In genomic region chr5:176416965-176417364, GRCh38 we compare ENCODE assay signal across 9 cellular contexts. TPM values are rescaled to one million over a fixed set of nuclear protein-coding genes. Genes with fewer than 3 reads are reported as not detected.
DNase-seq lines count a peak whose midpoint lies in the region; ATAC-seq and TF ChIP-seq lines count a peak whose summit lies in the region.
"Had no signal": no experiment of that assay in that cellular context is flagged by ENCODE, and none has a peak within 500 bp of the region (broad histone marks: within the 10 kb centered on the region; RNA-seq: fewer than 3 reads in every experiment).

No MANE protein-coding gene starts in this region.

- CTCF ChIA-PET in HEK293 (lab: Yijun Ruan, JAX) (interaction anchor here (0.5 to 5.2 kb wide), 13 partner anchors 9 to 253 kb away, joined by 3 to 43 read pairs (median 3); partner anchors contain the start of genes FAF2 and RNF44), activated B cell treated with CpG ODN at 0.5 μM for 24 hours (lab: Charles Lee) (interaction anchor here (0.7 to 3.0 kb wide), 17 partner anchors 10 to 246 kb away, joined by 3 to 18 read pairs (median 4); partner anchors contain the start of genes RNF44 and TSPAN17)

- H3K9me3 Mint-ChIP-seq in activated B cell treated with CpG ODN at 0.5 μM for 24 hours, result no peaks in the 10 kb centered on the region

- TF ChIP-seq POLR2A in spleen (IDR thresholded peaks at IDR 0.05), result no peak

- intact Hi-C loops in activated B cell treated with CpG ODN at 0.5 μM for 24 hours (cut with micrococcal nuclease), result loop anchor here (1.0 to 2.0 kb wide), 8 partner anchors 28 to 241 kb away; partner anchors contain the start of genes FAF2 and KIAA1191
- intact Hi-C loops in spleen (cut with DNase I; ENCODE audit: low total_unique reads), result loop anchor here (2.0 kb wide), 1 partner anchor 30 kb away; no protein-coding TSS in a partner anchor

- no peak overlapping the region for H3K27ac ChIP-seq in HEK293 (ENCODE audit: extremely low read depth, low read depth, low read length)
- peak overlapping the region; percentile 78 to 94 (median 88) for H3K27ac ChIP-seq in spleen

- H3K36me3 ChIP-seq in HEK293 (ENCODE audit: control insufficient read depth in 2 of 2, insufficient read depth in 1 of 2, low read length in 2 of 2), result peaks cover 0 to 5% of the 10 kb centered on the region in 2 experiments; a peak in 1 of 3 replicates
- no peaks in the 10 kb centered on the region for H3K36me3 ChIP-seq in iPS-15b (ENCODE audit: control insufficient read depth, insufficient read depth, low read length)
- H3K36me3 ChIP-seq in spleen, result no peaks in the 10 kb centered on the region

- ATAC-seq in activated B cell treated with CpG ODN at 0.5 μM for 24 hours (ENCODE audit: low read depth), result no peak
- no peak for ATAC-seq in GM21786 (IDR thresholded peaks at IDR 0.05; ENCODE audit: unreplicated experiment)

- POLR2A ChIA-PET in HEK293 (lab: Yijun Ruan, JAX) (interaction anchor here (1.0 to 3.2 kb wide), 4 partner anchors 31 to 244 kb away, joined by 3 to 14 read pairs (median 10); partner anchors contain the start of genes FAF2 and RNF44), activated B cell treated with CpG ODN at 0.5 μM for 24 hours (lab: Charles Lee) (interaction anchor here (0.5 to 2.5 kb wide), 5 partner anchors 31 to 694 kb away, joined by 3 to 22 read pairs (median 8); partner anchors contain the start of genes FAF2 and RNF44)

- H3K27me3 ChIP-seq in iPS-15b (ENCODE audit: control insufficient read depth, insufficient read depth, low read length) (peaks cover 6% of the 10 kb centered on the region), spleen (replicated peaks in 1 of 7) (no peaks in the 10 kb centered on the region)

- H3K9ac ChIP-seq in iPS-15b (ENCODE audit: low read depth, low read length), result no peak overlapping the region

- H3K27me3 Mint-ChIP-seq in activated B cell treated with CpG ODN at 0.5 μM for 24 hours, result peaks cover 10% of the 10 kb centered on the region

- DNase-seq in activated B cell treated with CpG ODN at 0.5 μM for 24 hours (no peak), spleen (no peak), NOMO-1 (lab: John Stamatoyannopoulos, UW; ENCODE audit: unreplicated experiment in 2 of 2) (no peak), ecto neural progenitor cell (ENCODE audit: low spot score) (no peak), AG08396 (ENCODE audit: low spot score) (no peak)
- DNase-seq: SIG-M5 had no signal

- H3K4me1 ChIP-seq in HEK293 (ENCODE audit: control insufficient read depth, insufficient read depth, low read length) (no peaks in the 10 kb centered on the region), iPS-15b (ENCODE audit: control insufficient read depth, insufficient read depth, low read length) (no peaks in the 10 kb centered on the region), spleen (peaks cover 14 to 54% (median 40%) of the 10 kb centered on the region in 6 donors)

- WGBS in spleen, 5 donors, result 83 to 87% (median 85%) methylated on average over 11 of the region's 11 CpGs

- no peak overlapping the region for H3K27ac Mint-ChIP-seq in activated B cell treated with CpG ODN at 0.5 μM for 24 hours

- H3K4me3 Mint-ChIP-seq in activated B cell treated with CpG ODN at 0.5 μM for 24 hours, result peak overlapping the region; percentile 77

- peaks cover 22% of the 10 kb centered on the region for H3K4me1 Mint-ChIP-seq in activated B cell treated with CpG ODN at 0.5 μM for 24 hours

- peaks cover 2% of the 10 kb centered on the region for H3K36me3 Mint-ChIP-seq in activated B cell treated with CpG ODN at 0.5 μM for 24 hours (ENCODE audit: low read depth)

- H3K4me3 ChIP-seq in HEK293 (ENCODE audit: low read depth, low read length), result no peak overlapping the region
- peak overlapping the region; percentile 59 for H3K4me3 ChIP-seq in iPS-15b (ENCODE audit: low read depth, low read length)
- H3K4me3 ChIP-seq in spleen, result peak overlapping the region in 5 of 8 donors; percentile 73 to 91 (median 86)

- no peak for TF ChIP-seq CTCF in HEK293 (tag by site-specific recombination; IDR thresholded peaks at IDR 0.05)
- no peak for TF ChIP-seq CTCF in activated B cell treated with CpG ODN at 0.5 μM for 24 hours (IDR thresholded peaks at IDR 0.05)
- TF ChIP-seq CTCF in spleen (IDR thresholded peaks at IDR 0.05 in 8 of 11, conservative IDR thresholded peaks at IDR 0.05 in 3 of 11), result no peak

- no peaks in the 10 kb centered on the region for H3K9me3 ChIP-seq in HEK293 (ENCODE audit: control insufficient read depth, insufficient read depth, low read depth, low read length)
- no peaks in the 10 kb centered on the region for H3K9me3 ChIP-seq in iPS-15b (ENCODE audit: control insufficient read depth, insufficient read depth, low read length)
- H3K9me3 ChIP-seq in spleen, result no peaks in the 10 kb centered on the region

TF ChIP-seq in HEK293, 187 proteins besides CTCF, POLR2A, EP300 and RAD21:
- TF ChIP-seq ZNF560 (tag by site-specific recombination; IDR thresholded peaks at IDR 0.05; ENCODE audit: borderline replicate concordance), result no peak
- peak; percentile 2 for TF ChIP-seq SETDB1 (IDR thresholded peaks at IDR 0.05; ENCODE audit: insufficient read length, low read length)
TF ChIP-seq in HEK293: peak in this region for 1.

RNA-seq across cellular contexts. Expression of gene CLTB, which starts 0.6 kb away (rescaled TPM):
- total RNA-seq in activated B cell treated with CpG ODN at 0.5 μM for 24 hours (29.5 and 48.9 TPM in 2 replicates), spleen (10 to 100 TPM; 51.9 to 70.2 (median 62.9) TPM)
- polyA plus RNA-seq in spleen, result 10 to 100 TPM; 64.1 to 98.4 (median 69.2) TPM

RNA-seq across cellular contexts. Expression of gene HIGD2A, which starts 28.4 kb away (rescaled TPM):
- 113 and 116 TPM in 2 replicates for total RNA-seq in activated B cell treated with CpG ODN at 0.5 μM for 24 hours
- 100 to 1,000 TPM in 4 of 7 donors, 10 to 100 TPM in 3; 89.3 to 191 (median 102) TPM for total RNA-seq in spleen
- 100 to 1,000 TPM; 196 to 276 (median 220) TPM for polyA plus RNA-seq in spleen

RNA-seq across cellular contexts. Expression of gene NOP16, which starts 28.6 kb away (rescaled TPM):
- total RNA-seq in activated B cell treated with CpG ODN at 0.5 μM for 24 hours, result 50.9 and 65.1 TPM in 2 replicates
- 10 to 100 TPM in 5 of 7 donors, 1 to 10 TPM in 2; 5.9 to 23.3 (median 12.4) TPM for total RNA-seq in spleen
- 10 to 100 TPM; 37.4 to 47.1 (median 41.5) TPM for polyA plus RNA-seq in spleen

RNA-seq across cellular contexts. Expression of gene FAF2, which starts 31.2 kb away (rescaled TPM):
- total RNA-seq in activated B cell treated with CpG ODN at 0.5 μM for 24 hours, result 35.6 and 39.0 TPM in 2 replicates
- total RNA-seq in spleen, result 10 to 100 TPM; 28.6 to 41.3 (median 34.0) TPM
- 1 to 10 TPM; 7.6 to 9.4 (median 9.1) TPM for polyA plus RNA-seq in spleen

RNA-seq across cellular contexts. Expression of gene ARL10, which starts 51.7 kb away (rescaled TPM):
- total RNA-seq in activated B cell treated with CpG ODN at 0.5 μM for 24 hours, result 10.9 and 14.3 TPM in 2 replicates
- 10 to 100 TPM in 3 of 7 donors, 1 to 10 TPM in 4; 4.7 to 17.8 (median 9.0) TPM for total RNA-seq in spleen
- polyA plus RNA-seq in spleen, result 1 to 10 TPM; 1.6 to 4.0 (median 2.6) TPM
